1 cellular context compared by ENCODE assay signal in the genomic region with DNA sequence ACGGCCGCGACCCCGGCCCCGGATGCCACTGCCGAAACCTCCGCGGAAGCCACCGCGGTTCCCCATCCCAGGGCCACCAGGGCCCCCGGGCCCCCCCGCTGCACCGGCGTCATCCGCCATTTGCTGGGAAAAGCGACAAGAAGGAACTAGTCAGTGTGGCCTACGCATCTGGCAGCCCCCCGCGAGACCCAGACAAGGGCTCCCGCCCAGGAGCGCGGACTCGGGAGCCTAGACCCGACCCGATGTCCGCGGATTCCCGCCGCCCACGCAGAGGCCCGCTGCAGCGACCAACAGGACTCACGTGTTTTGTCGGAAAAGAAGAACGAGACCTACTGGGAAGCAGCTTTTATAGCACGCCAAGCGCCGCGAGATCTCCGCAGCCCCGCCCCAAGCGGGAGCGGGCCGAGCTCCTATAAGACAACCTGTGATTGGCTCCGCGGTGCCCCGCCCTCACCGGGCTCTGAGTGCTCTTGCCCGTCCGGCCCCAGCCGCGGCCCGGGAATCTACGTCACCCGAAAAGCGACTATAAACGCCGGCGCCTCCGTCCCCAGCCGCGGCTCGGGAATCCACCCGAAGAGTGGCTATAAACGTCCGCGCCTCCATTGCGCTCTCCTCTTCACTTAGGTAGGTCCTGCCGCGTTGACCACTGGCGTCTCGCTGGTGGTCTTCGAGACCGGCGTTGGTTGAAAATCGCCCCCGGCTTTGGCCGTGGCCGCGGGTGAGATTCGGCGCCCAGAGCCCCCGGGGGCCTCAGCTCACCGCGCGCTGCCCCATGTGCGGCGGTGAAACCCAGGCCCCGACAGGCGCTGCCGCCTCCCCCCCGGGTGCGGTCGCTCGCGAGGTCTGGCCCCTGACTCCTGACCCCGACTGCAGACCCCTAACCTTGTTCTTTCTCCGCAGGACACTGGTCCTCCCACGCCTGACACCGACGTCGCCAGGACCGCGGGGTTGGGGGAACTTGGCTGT.
TF ChIP-seq lines count a peak whose summit lies in the region.

A gene (minus strand): TSS at position 321 of the 966 bp plus-strand sequence. CDS start 201 bp downstream, at position 120.

TF ChIP-seq in HepG2, 621 proteins besides CTCF, POLR2A, EP300 and RAD21 (continued from another document and continues in another):
- TF ChIP-seq, protein P1, sequence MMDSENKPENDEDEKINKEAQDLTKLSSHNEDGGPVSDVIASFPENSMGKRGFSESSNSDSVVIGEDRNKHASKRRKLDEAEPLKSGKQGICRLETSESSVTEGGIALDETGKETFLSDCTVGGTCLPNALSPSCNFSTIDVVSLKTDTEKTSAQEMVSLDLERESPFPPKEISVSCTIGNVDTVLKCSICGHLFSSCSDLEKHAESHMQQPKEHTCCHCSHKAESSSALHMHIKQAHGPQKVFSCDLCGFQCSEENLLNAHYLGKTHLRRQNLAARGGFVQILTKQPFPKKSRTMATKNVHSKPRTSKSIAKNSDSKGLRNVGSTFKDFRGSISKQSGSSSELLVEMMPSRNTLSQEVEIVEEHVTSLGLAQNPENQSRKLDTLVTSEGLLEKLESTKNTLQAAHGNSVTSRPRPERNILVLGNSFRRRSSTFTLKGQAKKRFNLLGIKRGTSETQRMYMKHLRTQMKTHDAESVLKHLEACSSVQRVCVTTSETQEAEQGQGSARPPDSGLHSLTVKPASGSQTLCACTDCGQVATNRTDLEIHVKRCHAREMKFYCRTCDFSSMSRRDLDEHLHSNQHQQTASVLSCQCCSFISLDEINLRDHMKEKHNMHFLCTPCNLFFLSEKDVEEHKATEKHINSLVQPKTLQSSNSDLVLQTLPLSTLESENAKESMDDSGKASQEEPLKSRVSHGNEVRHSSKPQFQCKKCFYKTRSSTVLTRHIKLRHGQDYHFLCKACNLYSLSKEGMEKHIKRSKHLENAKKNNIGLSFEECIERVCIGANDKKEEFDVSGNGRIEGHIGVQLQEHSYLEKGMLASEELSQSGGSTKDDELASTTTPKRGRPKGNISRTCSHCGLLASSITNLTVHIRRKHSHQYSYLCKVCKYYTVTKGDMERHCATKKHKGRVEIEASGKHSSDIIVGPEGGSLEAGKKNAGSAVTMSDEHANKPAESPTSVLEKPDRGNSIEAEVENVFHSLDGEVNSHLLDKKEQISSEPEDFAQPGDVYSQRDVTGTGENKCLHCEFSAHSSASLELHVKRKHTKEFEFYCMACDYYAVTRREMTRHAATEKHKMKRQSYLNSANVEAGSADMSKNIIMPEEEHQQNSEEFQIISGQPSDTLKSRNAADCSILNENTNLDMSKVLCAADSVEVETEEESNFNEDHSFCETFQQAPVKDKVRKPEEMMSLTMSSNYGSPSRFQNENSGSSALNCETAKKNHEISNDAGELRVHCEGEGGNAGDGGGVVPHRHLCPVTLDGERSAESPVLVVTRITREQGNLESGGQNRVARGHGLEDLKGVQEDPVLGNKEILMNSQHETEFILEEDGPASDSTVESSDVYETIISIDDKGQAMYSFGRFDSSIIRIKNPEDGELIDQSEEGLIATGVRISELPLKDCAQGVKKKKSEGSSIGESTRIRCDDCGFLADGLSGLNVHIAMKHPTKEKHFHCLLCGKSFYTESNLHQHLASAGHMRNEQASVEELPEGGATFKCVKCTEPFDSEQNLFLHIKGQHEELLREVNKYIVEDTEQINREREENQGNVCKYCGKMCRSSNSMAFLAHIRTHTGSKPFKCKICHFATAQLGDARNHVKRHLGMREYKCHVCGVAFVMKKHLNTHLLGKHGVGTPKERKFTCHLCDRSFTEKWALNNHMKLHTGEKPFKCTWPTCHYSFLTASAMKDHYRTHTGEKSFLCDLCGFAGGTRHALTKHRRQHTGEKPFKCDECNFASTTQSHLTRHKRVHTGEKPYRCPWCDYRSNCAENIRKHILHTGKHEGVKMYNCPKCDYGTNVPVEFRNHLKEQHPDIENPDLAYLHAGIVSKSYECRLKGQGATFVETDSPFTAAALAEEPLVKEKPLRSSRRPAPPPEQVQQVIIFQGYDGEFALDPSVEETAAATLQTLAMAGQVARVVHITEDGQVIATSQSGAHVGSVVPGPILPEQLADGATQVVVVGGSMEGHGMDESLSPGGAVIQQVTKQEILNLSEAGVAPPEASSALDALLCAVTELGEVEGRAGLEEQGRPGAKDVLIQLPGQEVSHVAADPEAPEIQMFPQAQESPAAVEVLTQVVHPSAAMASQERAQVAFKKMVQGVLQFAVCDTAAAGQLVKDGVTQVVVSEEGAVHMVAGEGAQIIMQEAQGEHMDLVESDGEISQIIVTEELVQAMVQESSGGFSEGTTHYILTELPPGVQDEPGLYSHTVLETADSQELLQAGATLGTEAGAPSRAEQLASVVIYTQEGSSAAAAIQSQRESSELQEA (CRISPR knock-in tag; IDR thresholded peaks at IDR 0.05; ENCODE audit: not compliant biosample characterization) = peak; percentile 45
- TF ChIP-seq ZNF317 (CRISPR knock-in tag; IDR thresholded peaks at IDR 0.05) (peak; percentile 73; the same call in 1 of the 2 replicates), AGO2 (optimal IDR thresholded peaks at IDR 0.05; ENCODE audit: low read depth, low read length) (peak; percentile 97), ELF4 (CRISPR knock-in tag; IDR thresholded peaks at IDR 0.05; ENCODE audit: borderline replicate concordance) (0 out of 2 replicates have a peak, but pooled peaks have one; percentile 73), HOXA9 (CRISPR knock-in tag; IDR thresholded peaks at IDR 0.05; ENCODE audit: borderline replicate concordance) (no peak), MTA3 (CRISPR knock-in tag; IDR thresholded peaks at IDR 0.05) (no peak), RXRA (CRISPR knock-in tag; IDR thresholded peaks at IDR 0.05) (no peak; the same call in 1 of the 2 replicates), ZNF547 (CRISPR knock-in tag; IDR thresholded peaks at IDR 0.05) (peak; percentile 93), KAT2B (IDR thresholded peaks at IDR 0.05; ENCODE audit: borderline replicate concordance, low read depth, low read length) (no peak), MED1 (CRISPR knock-in tag; IDR thresholded peaks at IDR 0.05) (peak; percentile 66), SSRP1 (CRISPR knock-in tag; IDR thresholded peaks at IDR 0.05) (no peak), TAF1 (CRISPR knock-in tag; IDR thresholded peaks at IDR 0.05) (peak; percentile 97), ZEB1 (IDR thresholded peaks at IDR 0.05; ENCODE audit: insufficient replicate concordance, low read depth) (no peak), KAT8 (CRISPR knock-in tag; IDR thresholded peaks at IDR 0.05) (peak; percentile 88), CAMTA2 (CRISPR knock-in tag; IDR thresholded peaks at IDR 0.05; ENCODE audit: borderline replicate concordance) (no peak), EED (CRISPR knock-in tag; IDR thresholded peaks at IDR 0.05) (peak; percentile 35; the same call in 1 of the 2 replicates), KAT7 (CRISPR knock-in tag; IDR thresholded peaks at IDR 0.05; ENCODE audit: borderline replicate concordance) (peak; percentile 80; the same call in 1 of the 2 replicates), SMYD3 (CRISPR knock-in tag; IDR thresholded peaks at IDR 0.05) (no peak), NR2F1 (CRISPR knock-in tag; IDR thresholded peaks at IDR 0.05) (no peak), FOXA3 (CRISPR knock-in tag; IDR thresholded peaks at IDR 0.05) (peak; percentile 41; the same call in 1 of the 2 replicates), THAP11 (CRISPR knock-in tag; IDR thresholded peaks at IDR 0.05) (peak; percentile 92), SP2 (CRISPR knock-in tag; IDR thresholded peaks at IDR 0.05) (peak; percentile 33; the same call in 1 of the 2 replicates)
- TF ChIP-seq, protein P2, sequence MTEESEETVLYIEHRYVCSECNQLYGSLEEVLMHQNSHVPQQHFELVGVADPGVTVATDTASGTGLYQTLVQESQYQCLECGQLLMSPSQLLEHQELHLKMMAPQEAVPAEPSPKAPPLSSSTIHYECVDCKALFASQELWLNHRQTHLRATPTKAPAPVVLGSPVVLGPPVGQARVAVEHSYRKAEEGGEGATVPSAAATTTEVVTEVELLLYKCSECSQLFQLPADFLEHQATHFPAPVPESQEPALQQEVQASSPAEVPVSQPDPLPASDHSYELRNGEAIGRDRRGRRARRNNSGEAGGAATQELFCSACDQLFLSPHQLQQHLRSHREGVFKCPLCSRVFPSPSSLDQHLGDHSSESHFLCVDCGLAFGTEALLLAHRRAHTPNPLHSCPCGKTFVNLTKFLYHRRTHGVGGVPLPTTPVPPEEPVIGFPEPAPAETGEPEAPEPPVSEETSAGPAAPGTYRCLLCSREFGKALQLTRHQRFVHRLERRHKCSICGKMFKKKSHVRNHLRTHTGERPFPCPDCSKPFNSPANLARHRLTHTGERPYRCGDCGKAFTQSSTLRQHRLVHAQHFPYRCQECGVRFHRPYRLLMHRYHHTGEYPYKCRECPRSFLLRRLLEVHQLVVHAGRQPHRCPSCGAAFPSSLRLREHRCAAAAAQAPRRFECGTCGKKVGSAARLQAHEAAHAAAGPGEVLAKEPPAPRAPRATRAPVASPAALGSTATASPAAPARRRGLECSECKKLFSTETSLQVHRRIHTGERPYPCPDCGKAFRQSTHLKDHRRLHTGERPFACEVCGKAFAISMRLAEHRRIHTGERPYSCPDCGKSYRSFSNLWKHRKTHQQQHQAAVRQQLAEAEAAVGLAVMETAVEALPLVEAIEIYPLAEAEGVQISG (CRISPR knock-in tag; IDR thresholded peaks at IDR 0.05) = peak; percentile 85
- TF ChIP-seq, protein P3, sequence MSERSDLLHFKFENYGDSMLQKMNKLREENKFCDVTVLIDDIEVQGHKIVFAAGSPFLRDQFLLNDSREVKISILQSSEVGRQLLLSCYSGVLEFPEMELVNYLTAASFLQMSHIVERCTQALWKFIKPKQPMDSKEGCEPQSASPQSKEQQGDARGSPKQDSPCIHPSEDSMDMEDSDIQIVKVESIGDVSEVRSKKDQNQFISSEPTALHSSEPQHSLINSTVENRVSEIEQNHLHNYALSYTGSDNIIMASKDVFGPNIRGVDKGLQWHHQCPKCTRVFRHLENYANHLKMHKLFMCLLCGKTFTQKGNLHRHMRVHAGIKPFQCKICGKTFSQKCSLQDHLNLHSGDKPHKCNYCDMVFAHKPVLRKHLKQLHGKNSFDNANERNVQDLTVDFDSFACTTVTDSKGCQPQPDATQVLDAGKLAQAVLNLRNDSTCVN (CRISPR knock-in tag; IDR thresholded peaks at IDR 0.05; ENCODE audit: borderline replicate concordance) = no peak; the same call in 1 of the 2 replicates
- TF ChIP-seq, protein P4, sequence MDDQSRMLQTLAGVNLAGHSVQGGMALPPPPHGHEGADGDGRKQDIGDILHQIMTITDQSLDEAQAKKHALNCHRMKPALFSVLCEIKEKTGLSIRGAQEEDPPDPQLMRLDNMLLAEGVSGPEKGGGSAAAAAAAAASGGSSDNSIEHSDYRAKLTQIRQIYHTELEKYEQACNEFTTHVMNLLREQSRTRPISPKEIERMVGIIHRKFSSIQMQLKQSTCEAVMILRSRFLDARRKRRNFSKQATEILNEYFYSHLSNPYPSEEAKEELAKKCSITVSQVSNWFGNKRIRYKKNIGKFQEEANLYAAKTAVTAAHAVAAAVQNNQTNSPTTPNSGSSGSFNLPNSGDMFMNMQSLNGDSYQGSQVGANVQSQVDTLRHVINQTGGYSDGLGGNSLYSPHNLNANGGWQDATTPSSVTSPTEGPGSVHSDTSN (CRISPR knock-in tag; IDR thresholded peaks at IDR 0.05; ENCODE audit: borderline replicate concordance) = no peak
- TF ChIP-seq, protein P5, sequence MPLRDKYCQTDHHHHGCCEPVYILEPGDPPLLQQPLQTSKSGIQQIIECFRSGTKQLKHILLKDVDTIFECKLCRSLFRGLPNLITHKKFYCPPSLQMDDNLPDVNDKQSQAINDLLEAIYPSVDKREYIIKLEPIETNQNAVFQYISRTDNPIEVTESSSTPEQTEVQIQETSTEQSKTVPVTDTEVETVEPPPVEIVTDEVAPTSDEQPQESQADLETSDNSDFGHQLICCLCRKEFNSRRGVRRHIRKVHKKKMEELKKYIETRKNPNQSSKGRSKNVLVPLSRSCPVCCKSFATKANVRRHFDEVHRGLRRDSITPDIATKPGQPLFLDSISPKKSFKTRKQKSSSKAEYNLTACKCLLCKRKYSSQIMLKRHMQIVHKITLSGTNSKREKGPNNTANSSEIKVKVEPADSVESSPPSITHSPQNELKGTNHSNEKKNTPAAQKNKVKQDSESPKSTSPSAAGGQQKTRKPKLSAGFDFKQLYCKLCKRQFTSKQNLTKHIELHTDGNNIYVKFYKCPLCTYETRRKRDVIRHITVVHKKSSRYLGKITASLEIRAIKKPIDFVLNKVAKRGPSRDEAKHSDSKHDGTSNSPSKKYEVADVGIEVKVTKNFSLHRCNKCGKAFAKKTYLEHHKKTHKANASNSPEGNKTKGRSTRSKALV (CRISPR knock-in tag; IDR thresholded peaks at IDR 0.05) = peak; percentile 79; the same call in 1 of the 2 replicates
- TF ChIP-seq, protein P6, sequence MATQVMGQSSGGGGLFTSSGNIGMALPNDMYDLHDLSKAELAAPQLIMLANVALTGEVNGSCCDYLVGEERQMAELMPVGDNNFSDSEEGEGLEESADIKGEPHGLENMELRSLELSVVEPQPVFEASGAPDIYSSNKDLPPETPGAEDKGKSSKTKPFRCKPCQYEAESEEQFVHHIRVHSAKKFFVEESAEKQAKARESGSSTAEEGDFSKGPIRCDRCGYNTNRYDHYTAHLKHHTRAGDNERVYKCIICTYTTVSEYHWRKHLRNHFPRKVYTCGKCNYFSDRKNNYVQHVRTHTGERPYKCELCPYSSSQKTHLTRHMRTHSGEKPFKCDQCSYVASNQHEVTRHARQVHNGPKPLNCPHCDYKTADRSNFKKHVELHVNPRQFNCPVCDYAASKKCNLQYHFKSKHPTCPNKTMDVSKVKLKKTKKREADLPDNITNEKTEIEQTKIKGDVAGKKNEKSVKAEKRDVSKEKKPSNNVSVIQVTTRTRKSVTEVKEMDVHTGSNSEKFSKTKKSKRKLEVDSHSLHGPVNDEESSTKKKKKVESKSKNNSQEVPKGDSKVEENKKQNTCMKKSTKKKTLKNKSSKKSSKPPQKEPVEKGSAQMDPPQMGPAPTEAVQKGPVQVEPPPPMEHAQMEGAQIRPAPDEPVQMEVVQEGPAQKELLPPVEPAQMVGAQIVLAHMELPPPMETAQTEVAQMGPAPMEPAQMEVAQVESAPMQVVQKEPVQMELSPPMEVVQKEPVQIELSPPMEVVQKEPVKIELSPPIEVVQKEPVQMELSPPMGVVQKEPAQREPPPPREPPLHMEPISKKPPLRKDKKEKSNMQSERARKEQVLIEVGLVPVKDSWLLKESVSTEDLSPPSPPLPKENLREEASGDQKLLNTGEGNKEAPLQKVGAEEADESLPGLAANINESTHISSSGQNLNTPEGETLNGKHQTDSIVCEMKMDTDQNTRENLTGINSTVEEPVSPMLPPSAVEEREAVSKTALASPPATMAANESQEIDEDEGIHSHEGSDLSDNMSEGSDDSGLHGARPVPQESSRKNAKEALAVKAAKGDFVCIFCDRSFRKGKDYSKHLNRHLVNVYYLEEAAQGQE (IDR thresholded peaks at IDR 0.05; ENCODE audit: borderline replicate concordance in 1 of 2, low read depth in 1 of 2, low read length in 2 of 2) = peak in 1 of 2 experiments; percentile 46; a peak in 1 of 4 replicates
- TF ChIP-seq, protein P7, sequence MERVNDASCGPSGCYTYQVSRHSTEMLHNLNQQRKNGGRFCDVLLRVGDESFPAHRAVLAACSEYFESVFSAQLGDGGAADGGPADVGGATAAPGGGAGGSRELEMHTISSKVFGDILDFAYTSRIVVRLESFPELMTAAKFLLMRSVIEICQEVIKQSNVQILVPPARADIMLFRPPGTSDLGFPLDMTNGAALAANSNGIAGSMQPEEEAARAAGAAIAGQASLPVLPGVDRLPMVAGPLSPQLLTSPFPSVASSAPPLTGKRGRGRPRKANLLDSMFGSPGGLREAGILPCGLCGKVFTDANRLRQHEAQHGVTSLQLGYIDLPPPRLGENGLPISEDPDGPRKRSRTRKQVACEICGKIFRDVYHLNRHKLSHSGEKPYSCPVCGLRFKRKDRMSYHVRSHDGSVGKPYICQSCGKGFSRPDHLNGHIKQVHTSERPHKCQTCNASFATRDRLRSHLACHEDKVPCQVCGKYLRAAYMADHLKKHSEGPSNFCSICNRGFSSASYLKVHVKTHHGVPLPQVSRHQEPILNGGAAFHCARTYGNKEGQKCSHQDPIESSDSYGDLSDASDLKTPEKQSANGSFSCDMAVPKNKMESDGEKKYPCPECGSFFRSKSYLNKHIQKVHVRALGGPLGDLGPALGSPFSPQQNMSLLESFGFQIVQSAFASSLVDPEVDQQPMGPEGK (CRISPR knock-in tag; IDR thresholded peaks at IDR 0.05) = peak; percentile 81
